ENCODE assay signal across 1 cellular context in genomic region chr7:108569381-108570145, GRCh38.
TF ChIP-seq lines count a peak whose summit lies in the region.

Gene DNAJB9 (plus strand): TSS chr7:108569874. CDS start chr7:108571727, 1,853 bp downstream.
Gene THAP5 (minus strand): TSS chr7:108569706. CDS start chr7:108569569, 137 bp downstream.

TF ChIP-seq in HepG2, 621 proteins besides CTCF, POLR2A, EP300 and RAD21 (continued from another document and continues in another):
- TF ChIP-seq MIER2 (CRISPR knock-in tag; IDR thresholded peaks at IDR 0.05) (no peak; the same call in 1 of the 2 replicates), NFYB (CRISPR knock-in tag; IDR thresholded peaks at IDR 0.05) (peak; percentile 86), KMT2B (CRISPR knock-in tag; IDR thresholded peaks at IDR 0.05) (peak; percentile 91), ZNF549 (CRISPR knock-in tag; IDR thresholded peaks at IDR 0.05) (no peak), ZNF605 (CRISPR knock-in tag; IDR thresholded peaks at IDR 0.05) (peak; percentile 73; the same call in 1 of the 2 replicates), EHMT2 (IDR thresholded peaks at IDR 0.05; ENCODE audit: borderline replicate concordance, low read depth, low read length) (no peak), TOPORS (CRISPR knock-in tag; IDR thresholded peaks at IDR 0.05) (peak; percentile 83), ZNF3 (CRISPR knock-in tag; IDR thresholded peaks at IDR 0.05) (peak; percentile 64; the same call in 1 of the 2 replicates), JDP2 (CRISPR knock-in tag; IDR thresholded peaks at IDR 0.05; ENCODE audit: borderline replicate concordance) (0 out of 2 replicates have a peak, but pooled peaks have one; percentile 53), ZNF335 (CRISPR knock-in tag; IDR thresholded peaks at IDR 0.05) (0 out of 2 replicates have a peak, but pooled peaks have one; percentile 25), ZSCAN29 (CRISPR knock-in tag; conservative IDR thresholded peaks at IDR 0.05) (peak; percentile 93), ZNF484 (CRISPR knock-in tag; IDR thresholded peaks at IDR 0.05; ENCODE audit: borderline replicate concordance, low read depth) (no peak), CBFB (CRISPR knock-in tag; IDR thresholded peaks at IDR 0.05) (peak; percentile 19; the same call in 1 of the 2 replicates), SETDB1 (CRISPR knock-in tag; IDR thresholded peaks at IDR 0.05; ENCODE audit: borderline replicate concordance) (peak; percentile 49), KLF9 (CRISPR knock-in tag; IDR thresholded peaks at IDR 0.05; ENCODE audit: low read depth) (0 out of 2 replicates have a peak, but pooled peaks have one; percentile 74), HDAC1 (CRISPR knock-in tag; IDR thresholded peaks at IDR 0.05) (peak; percentile 98), ZNF687 (CRISPR knock-in tag; IDR thresholded peaks at IDR 0.05) (peak; percentile 99), GABPA (IDR thresholded peaks at IDR 0.05; ENCODE audit: low read depth, low read length) (peak; percentile 92), GABPA (CRISPR knock-in tag; IDR thresholded peaks at IDR 0.05; ENCODE audit: low read depth) (peak; percentile 98), ZNF609 (CRISPR knock-in tag; IDR thresholded peaks at IDR 0.05; ENCODE audit: borderline replicate concordance) (peak; percentile 72), ZNF589 (CRISPR knock-in tag; conservative IDR thresholded peaks at IDR 0.05) (peak; percentile 96; the same call in 1 of the 2 replicates), ZNF468 (CRISPR knock-in tag; IDR thresholded peaks at IDR 0.05) (no peak), ZNF557 (CRISPR knock-in tag; IDR thresholded peaks at IDR 0.05) (no peak; the same call in 1 of the 2 replicates), MAZ (IDR thresholded peaks at IDR 0.05; ENCODE audit: borderline replicate concordance, low read depth, low read length) (no peak), MAZ (CRISPR knock-in tag; IDR thresholded peaks at IDR 0.05; ENCODE audit: low read depth) (peak; percentile 87; the same call in 1 of the 2 replicates), ZNF282 (IDR thresholded peaks at IDR 0.05; ENCODE audit: partially characterized antibody) (no peak), ZNF274 (CRISPR knock-in tag; IDR thresholded peaks at IDR 0.05) (peak; percentile 76), SOX5 (CRISPR knock-in tag; IDR thresholded peaks at IDR 0.05; ENCODE audit: borderline replicate concordance) (no peak; the same call in 1 of the 2 replicates), FOXK2 (IDR thresholded peaks at IDR 0.05) (peak; percentile 100), DR1 (CRISPR knock-in tag; IDR thresholded peaks at IDR 0.05) (peak; percentile 94)
- TF ChIP-seq, protein P1, sequence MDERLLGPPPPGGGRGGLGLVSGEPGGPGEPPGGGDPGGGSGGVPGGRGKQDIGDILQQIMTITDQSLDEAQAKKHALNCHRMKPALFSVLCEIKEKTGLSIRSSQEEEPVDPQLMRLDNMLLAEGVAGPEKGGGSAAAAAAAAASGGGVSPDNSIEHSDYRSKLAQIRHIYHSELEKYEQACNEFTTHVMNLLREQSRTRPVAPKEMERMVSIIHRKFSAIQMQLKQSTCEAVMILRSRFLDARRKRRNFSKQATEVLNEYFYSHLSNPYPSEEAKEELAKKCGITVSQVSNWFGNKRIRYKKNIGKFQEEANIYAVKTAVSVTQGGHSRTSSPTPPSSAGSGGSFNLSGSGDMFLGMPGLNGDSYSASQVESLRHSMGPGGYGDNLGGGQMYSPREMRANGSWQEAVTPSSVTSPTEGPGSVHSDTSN (CRISPR knock-in tag; IDR thresholded peaks at IDR 0.05): no peak
- TF ChIP-seq, protein P2, sequence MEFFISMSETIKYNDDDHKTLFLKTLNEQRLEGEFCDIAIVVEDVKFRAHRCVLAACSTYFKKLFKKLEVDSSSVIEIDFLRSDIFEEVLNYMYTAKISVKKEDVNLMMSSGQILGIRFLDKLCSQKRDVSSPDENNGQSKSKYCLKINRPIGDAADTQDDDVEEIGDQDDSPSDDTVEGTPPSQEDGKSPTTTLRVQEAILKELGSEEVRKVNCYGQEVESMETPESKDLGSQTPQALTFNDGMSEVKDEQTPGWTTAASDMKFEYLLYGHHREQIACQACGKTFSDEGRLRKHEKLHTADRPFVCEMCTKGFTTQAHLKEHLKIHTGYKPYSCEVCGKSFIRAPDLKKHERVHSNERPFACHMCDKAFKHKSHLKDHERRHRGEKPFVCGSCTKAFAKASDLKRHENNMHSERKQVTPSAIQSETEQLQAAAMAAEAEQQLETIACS (CRISPR knock-in tag; IDR thresholded peaks at IDR 0.05): peak; percentile 37; the same call in 1 of the 2 replicates
- TF ChIP-seq, protein P3, sequence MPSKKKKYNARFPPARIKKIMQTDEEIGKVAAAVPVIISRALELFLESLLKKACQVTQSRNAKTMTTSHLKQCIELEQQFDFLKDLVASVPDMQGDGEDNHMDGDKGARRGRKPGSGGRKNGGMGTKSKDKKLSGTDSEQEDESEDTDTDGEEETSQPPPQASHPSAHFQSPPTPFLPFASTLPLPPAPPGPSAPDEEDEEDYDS (CRISPR knock-in tag; IDR thresholded peaks at IDR 0.05): peak; percentile 96
- TF ChIP-seq, protein P4, sequence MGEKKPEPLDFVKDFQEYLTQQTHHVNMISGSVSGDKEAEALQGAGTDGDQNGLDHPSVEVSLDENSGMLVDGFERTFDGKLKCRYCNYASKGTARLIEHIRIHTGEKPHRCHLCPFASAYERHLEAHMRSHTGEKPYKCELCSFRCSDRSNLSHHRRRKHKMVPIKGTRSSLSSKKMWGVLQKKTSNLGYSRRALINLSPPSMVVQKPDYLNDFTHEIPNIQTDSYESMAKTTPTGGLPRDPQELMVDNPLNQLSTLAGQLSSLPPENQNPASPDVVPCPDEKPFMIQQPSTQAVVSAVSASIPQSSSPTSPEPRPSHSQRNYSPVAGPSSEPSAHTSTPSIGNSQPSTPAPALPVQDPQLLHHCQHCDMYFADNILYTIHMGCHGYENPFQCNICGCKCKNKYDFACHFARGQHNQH (CRISPR knock-in tag; IDR thresholded peaks at IDR 0.05): peak; percentile 93
- TF ChIP-seq, protein P5, sequence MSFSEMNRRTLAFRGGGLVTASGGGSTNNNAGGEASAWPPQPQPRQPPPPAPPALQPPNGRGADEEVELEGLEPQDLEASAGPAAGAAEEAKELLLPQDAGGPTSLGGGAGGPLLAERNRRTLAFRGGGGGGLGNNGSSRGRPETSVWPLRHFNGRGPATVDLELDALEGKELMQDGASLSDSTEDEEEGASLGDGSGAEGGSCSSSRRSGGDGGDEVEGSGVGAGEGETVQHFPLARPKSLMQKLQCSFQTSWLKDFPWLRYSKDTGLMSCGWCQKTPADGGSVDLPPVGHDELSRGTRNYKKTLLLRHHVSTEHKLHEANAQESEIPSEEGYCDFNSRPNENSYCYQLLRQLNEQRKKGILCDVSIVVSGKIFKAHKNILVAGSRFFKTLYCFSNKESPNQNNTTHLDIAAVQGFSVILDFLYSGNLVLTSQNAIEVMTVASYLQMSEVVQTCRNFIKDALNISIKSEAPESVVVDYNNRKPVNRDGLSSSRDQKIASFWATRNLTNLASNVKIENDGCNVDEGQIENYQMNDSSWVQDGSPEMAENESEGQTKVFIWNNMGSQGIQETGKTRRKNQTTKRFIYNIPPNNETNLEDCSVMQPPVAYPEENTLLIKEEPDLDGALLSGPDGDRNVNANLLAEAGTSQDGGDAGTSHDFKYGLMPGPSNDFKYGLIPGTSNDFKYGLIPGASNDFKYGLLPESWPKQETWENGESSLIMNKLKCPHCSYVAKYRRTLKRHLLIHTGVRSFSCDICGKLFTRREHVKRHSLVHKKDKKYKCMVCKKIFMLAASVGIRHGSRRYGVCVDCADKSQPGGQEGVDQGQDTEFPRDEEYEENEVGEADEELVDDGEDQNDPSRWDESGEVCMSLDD (CRISPR knock-in tag; IDR thresholded peaks at IDR 0.05; ENCODE audit: borderline replicate concordance): no peak
- TF ChIP-seq, protein P6, sequence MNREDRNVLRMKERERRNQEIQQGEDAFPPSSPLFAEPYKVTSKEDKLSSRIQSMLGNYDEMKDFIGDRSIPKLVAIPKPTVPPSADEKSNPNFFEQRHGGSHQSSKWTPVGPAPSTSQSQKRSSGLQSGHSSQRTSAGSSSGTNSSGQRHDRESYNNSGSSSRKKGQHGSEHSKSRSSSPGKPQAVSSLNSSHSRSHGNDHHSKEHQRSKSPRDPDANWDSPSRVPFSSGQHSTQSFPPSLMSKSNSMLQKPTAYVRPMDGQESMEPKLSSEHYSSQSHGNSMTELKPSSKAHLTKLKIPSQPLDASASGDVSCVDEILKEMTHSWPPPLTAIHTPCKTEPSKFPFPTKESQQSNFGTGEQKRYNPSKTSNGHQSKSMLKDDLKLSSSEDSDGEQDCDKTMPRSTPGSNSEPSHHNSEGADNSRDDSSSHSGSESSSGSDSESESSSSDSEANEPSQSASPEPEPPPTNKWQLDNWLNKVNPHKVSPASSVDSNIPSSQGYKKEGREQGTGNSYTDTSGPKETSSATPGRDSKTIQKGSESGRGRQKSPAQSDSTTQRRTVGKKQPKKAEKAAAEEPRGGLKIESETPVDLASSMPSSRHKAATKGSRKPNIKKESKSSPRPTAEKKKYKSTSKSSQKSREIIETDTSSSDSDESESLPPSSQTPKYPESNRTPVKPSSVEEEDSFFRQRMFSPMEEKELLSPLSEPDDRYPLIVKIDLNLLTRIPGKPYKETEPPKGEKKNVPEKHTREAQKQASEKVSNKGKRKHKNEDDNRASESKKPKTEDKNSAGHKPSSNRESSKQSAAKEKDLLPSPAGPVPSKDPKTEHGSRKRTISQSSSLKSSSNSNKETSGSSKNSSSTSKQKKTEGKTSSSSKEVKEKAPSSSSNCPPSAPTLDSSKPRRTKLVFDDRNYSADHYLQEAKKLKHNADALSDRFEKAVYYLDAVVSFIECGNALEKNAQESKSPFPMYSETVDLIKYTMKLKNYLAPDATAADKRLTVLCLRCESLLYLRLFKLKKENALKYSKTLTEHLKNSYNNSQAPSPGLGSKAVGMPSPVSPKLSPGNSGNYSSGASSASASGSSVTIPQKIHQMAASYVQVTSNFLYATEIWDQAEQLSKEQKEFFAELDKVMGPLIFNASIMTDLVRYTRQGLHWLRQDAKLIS (CRISPR knock-in tag; IDR thresholded peaks at IDR 0.05): no peak
